ENCODE assay signal across 27 cellular contexts in the genomic region with DNA sequence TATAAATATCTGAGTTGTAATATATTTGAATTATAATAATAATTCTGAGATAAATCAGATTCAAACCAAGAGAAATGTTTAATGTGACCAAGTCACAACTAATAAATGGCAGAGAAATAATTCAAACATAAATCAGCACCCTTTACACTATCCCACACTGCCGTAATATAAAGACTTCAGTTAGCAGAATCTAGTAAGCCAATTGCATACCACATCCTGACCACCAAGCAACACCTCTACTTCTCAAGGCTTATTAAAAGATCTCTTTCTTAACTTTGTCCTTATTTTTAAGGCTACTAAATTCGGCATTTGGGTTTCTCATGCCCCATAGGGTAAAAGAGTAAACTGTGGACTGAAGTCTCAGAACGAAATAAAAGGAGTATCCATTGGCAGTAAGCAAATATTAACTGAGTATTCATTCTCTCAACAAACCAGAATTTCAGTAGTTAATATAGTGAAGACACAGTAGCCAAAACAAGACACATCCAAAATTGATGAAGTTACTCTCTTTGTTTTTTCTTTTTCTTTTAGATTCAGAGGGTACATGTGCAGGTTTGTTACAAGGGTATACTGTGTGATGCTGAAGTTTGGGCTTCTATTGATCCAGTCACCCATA. TPM values are rescaled to one million over a fixed set of nuclear protein-coding genes. Genes with fewer than 3 reads are reported as not detected.
DNase-seq lines count a peak whose midpoint lies in the region; ATAC-seq, FAIRE-seq and TF ChIP-seq lines count a peak whose summit lies in the region.
"Had no signal": no experiment of that assay in that cellular context is flagged by ENCODE, and none has a peak within 500 bp of the region (broad histone marks: within the 10 kb centered on the region; RNA-seq: fewer than 3 reads in every experiment).

No MANE protein-coding gene starts in this region.

- TF ChIP-seq POLR2A in erythroblast (IDR thresholded peaks at IDR 0.05; ENCODE audit: low read length) (no peak), breast epithelium (IDR thresholded peaks at IDR 0.05) (no peak)

- H3K27me3 ChIP-seq in small intestine (ENCODE audit: control insufficient read depth in 2 of 2, insufficient read depth in 2 of 2, low read length in 2 of 2) (no peaks in the 10 kb centered on the region), breast epithelium (no peaks in the 10 kb centered on the region)
- H3K27me3 ChIP-seq: adrenal gland, upper lobe of left lung had no signal

- TF ChIP-seq CTCF in breast epithelium (IDR thresholded peaks at IDR 0.05), result no peak

- no peak overlapping the region for H3K4me3 Mint-ChIP-seq in activated T-cell treated with anti-CD3 and anti-CD28 coated beads, Interleukin-2, amount 50 U/mL, for 24 hours
- H3K4me3 Mint-ChIP-seq in activated T-helper 2 cell treated with anti-CD3 and anti-CD28 coated beads, Interferon-gamma antibody, Interleukin-2, Interleukin-4, amounts not matched to agents 10 μg/mL and 5 μg/mL and 100 μg/mL, durations not matched to agents 14 hours and 24 hours and 36 hours (ENCODE audit: low read depth), result no peak overlapping the region
- H3K4me3 Mint-ChIP-seq: mesothelial cell of epicardium, neural crest cell had no signal

- H3K4me3 ChIP-seq in small intestine (ENCODE audit: low read depth in 1 of 2, low read length in 2 of 2) (no peak overlapping the region), breast epithelium (no peak overlapping the region)
- H3K4me3 ChIP-seq: A549, adrenal gland, coronary artery, K562, left ventricle myocardium inferior, upper lobe of left lung had no signal

- ATAC-seq in GM19452 (IDR thresholded peaks at IDR 0.05; ENCODE audit: unreplicated experiment), result peak; percentile 68
- ATAC-seq: A549, K562, Right ventricle myocardium inferior, sciatic nerve had no signal

- H3K27ac ChIP-seq in small intestine (ENCODE audit: low read depth in 1 of 2, low read length in 1 of 2) (no peak overlapping the region), breast epithelium (no peak overlapping the region)
- H3K27ac ChIP-seq: A549, adrenal gland, coronary artery, left ventricle myocardium inferior, parathyroid adenoma, upper lobe of left lung had no signal

- H3K27ac Mint-ChIP-seq in activated T-cell treated with anti-CD3 and anti-CD28 coated beads, Interleukin-2, amount 50 U/mL, for 24 hours, result peak overlapping the region; percentile 32
- H3K27ac Mint-ChIP-seq in activated T-helper 2 cell treated with anti-CD3 and anti-CD28 coated beads, Interferon-gamma antibody, Interleukin-2, Interleukin-4, amounts not matched to agents 10 μg/mL and 5 μg/mL and 100 μg/mL, durations not matched to agents 14 hours and 24 hours and 36 hours, result peak overlapping the region; percentile 1
- H3K27ac Mint-ChIP-seq: mesothelial cell of epicardium had no signal

- H3K36me3 Mint-ChIP-seq in activated T-cell treated with anti-CD3 and anti-CD28 coated beads, Interleukin-2, amount 50 U/mL, for 24 hours (ENCODE audit: low read depth), result peaks cover 50% of the 10 kb centered on the region
- H3K36me3 Mint-ChIP-seq in activated T-helper 2 cell treated with anti-CD3 and anti-CD28 coated beads, Interferon-gamma antibody, Interleukin-2, Interleukin-4, amounts not matched to agents 10 μg/mL and 5 μg/mL and 100 μg/mL, durations not matched to agents 14 hours and 24 hours and 36 hours (ENCODE audit: low read depth), result peaks cover 24% of the 10 kb centered on the region

- H3K36me3 ChIP-seq in small intestine (ENCODE audit: control insufficient read depth in 2 of 2, insufficient read depth in 2 of 2, low read length in 2 of 2) (peaks cover 3 to 10% of the 10 kb centered on the region in 2 donors), breast epithelium (no peaks in the 10 kb centered on the region)

- intact Hi-C loops in activated T-helper 2 cell treated with anti-CD3 and anti-CD28 coated beads, Interferon-gamma antibody, Interleukin-2, Interleukin-4, amounts not matched to agents 10 μg/mL and 5 μg/mL and 100 μg/mL, durations not matched to agents 14 hours and 24 hours and 36 hours (cut with micrococcal nuclease), result no loop called here
- intact Hi-C loops in breast epithelium (cut with DNase I; ENCODE audit: low total_unique reads), result loop anchor here (10.0 kb wide), 1 partner anchor 91 kb away; no protein-coding TSS in a partner anchor

- WGBS in small intestine, 3 donors, result 42 to 52% (median 49%) methylated on average over 3 of the region's 3 CpGs

- H3K9me3 Mint-ChIP-seq in activated T-cell treated with anti-CD3 and anti-CD28 coated beads, Interleukin-2, amount 50 U/mL, for 24 hours, result no peaks in the 10 kb centered on the region
- no peaks in the 10 kb centered on the region for H3K9me3 Mint-ChIP-seq in activated T-helper 2 cell treated with anti-CD3 and anti-CD28 coated beads, Interferon-gamma antibody, Interleukin-2, Interleukin-4, amounts not matched to agents 10 μg/mL and 5 μg/mL and 100 μg/mL, durations not matched to agents 14 hours and 24 hours and 36 hours
- H3K9me3 Mint-ChIP-seq: mesothelial cell of epicardium, neural crest cell had no signal

- H3K4me1 ChIP-seq in small intestine (ENCODE audit: control insufficient read depth in 2 of 2, insufficient read depth in 1 of 2, low read depth in 1 of 2, low read length in 1 of 2) (no peaks in the 10 kb centered on the region), breast epithelium (no peaks in the 10 kb centered on the region)
- H3K4me1 ChIP-seq: A549, adrenal gland, Caco-2, parathyroid adenoma, upper lobe of left lung had no signal

- H3K4me1 Mint-ChIP-seq in activated T-cell treated with anti-CD3 and anti-CD28 coated beads, Interleukin-2, amount 50 U/mL, for 24 hours (ENCODE audit: low read depth), result peaks cover 16% of the 10 kb centered on the region
- H3K4me1 Mint-ChIP-seq in activated T-helper 2 cell treated with anti-CD3 and anti-CD28 coated beads, Interferon-gamma antibody, Interleukin-2, Interleukin-4, amounts not matched to agents 10 μg/mL and 5 μg/mL and 100 μg/mL, durations not matched to agents 14 hours and 24 hours and 36 hours (ENCODE audit: low read depth), result peaks cover 8% of the 10 kb centered on the region
- H3K4me1 Mint-ChIP-seq: mesothelial cell of epicardium, neural crest cell had no signal

- no peak for FAIRE-seq in small intestine (lab: Jason Lieb, UNC)
- FAIRE-seq: A549, bronchial epithelial cell, islet of Langerhans, K562 had no signal

- H3K9me3 ChIP-seq in small intestine (ENCODE audit: control insufficient read depth, low read depth), result no peaks in the 10 kb centered on the region
- no peaks in the 10 kb centered on the region for H3K9me3 ChIP-seq in breast epithelium
- H3K9me3 ChIP-seq: A549, adrenal gland, Caco-2, left ventricle myocardium inferior, upper lobe of left lung had no signal

- H3K27me3 Mint-ChIP-seq in activated T-cell treated with anti-CD3 and anti-CD28 coated beads, Interleukin-2, amount 50 U/mL, for 24 hours, result no peaks in the 10 kb centered on the region
- no peaks in the 10 kb centered on the region for H3K27me3 Mint-ChIP-seq in activated T-helper 2 cell treated with anti-CD3 and anti-CD28 coated beads, Interferon-gamma antibody, Interleukin-2, Interleukin-4, amounts not matched to agents 10 μg/mL and 5 μg/mL and 100 μg/mL, durations not matched to agents 14 hours and 24 hours and 36 hours (ENCODE audit: low read depth)

- DNase-seq in activated T-cell treated with anti-CD3 and anti-CD28 coated beads, Interleukin-2, amount 50 U/mL, for 24 hours, result no peak
- no peak for DNase-seq in activated T-cell treated with anti-CD3 and anti-CD28 coated beads, Interleukin-2, amount 50 U/mL, for 48 hours
- no peak for DNase-seq in activated T-helper 2 cell treated with anti-CD3 and anti-CD28 coated beads, Interferon-gamma antibody, Interleukin-2, Interleukin-4, amounts not matched to agents 10 μg/mL and 5 μg/mL and 100 μg/mL, durations not matched to agents 14 hours and 24 hours and 36 hours (ENCODE audit: low spot score)
- DNase-seq in small intestine (peak; percentile 18), erythroblast (lab: John Stamatoyannopoulos, UW) (no peak), breast epithelium (ENCODE audit: low spot score in 2 of 2) (no peak), medulla oblongata (ENCODE audit: extremely low spot score) (no peak)
- DNase-seq: adrenal gland, Caco-2, DMS79 treated with DMSO at 0.1 percent for 48 hours, hypothalamus, left ventricle myocardium inferior, NCI-H146, OCI-M1, T1000, upper lobe of left lung had no signal

RNA-seq across cellular contexts. Expression of a gene that starts 14.8 kb away (rescaled TPM):
- total RNA-seq in activated T-helper 2 cell treated with anti-CD3 and anti-CD28 coated beads, Interferon-gamma antibody, Interleukin-2, Interleukin-4, amounts not matched to agents 10 μg/mL and 5 μg/mL and 100 μg/mL, durations not matched to agents 14 hours and 24 hours and 36 hours, result 21.5 and 22.8 TPM in 2 replicates
- polyA plus RNA-seq in small intestine, result 10 to 100 TPM; 21.8 to 61.5 (median 40.0) TPM
- total RNA-seq in breast epithelium, result 10 to 100 TPM; 18.7 to 27.4 (median 25.0) TPM
